In the genomic region with DNA sequence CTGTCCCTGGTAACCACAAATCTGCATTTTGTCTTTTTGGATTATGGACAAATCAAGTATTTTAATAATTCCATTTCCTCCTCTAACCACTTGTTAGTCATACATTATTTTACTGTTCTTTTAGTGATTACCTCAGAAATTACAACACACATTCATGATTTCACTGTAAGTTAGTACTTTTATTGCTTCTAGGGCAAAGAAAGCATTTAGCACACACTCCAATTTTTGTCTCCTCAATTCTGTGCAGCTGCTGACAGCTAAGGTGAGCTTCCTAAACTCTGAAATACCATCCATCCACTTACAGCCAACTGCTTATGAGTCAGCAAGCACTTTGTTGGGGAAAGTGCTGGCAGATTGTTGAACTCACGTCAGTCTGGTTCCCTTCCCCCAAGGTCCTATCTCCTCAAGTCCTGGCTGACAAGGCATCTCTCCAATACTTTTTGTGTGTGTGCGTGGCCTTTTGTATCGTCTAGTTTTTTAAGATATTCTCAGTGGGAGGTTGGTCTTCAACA, we compare ENCODE assay signal across 17 cellular contexts. TPM values are rescaled to one million over a fixed set of nuclear protein-coding genes. Genes with fewer than 3 reads are reported as not detected.
DNase-seq lines count a peak whose midpoint lies in the region; ATAC-seq, FAIRE-seq and TF ChIP-seq lines count a peak whose summit lies in the region.
"Had no signal": no experiment of that assay in that cellular context is flagged by ENCODE, and none has a peak within 500 bp of the region (broad histone marks: within the 10 kb centered on the region; RNA-seq: fewer than 3 reads in every experiment).

No MANE protein-coding gene starts in this region.

- peaks cover 16 to 19% of the 10 kb centered on the region in 2 donors for H3K27me3 Mint-ChIP-seq in stimulated activated naive B cell treated with anti-CD40 and anti-IgM and Interleukin-4, amounts not matched to agents 10 μg/mL and 1 μg/mL and 100 μg/mL, for 72 hours

- POLR2A ChIA-PET in endothelial cell of umbilical vein (lab: Charles Lee): no interaction called here

- H3K4me2 ChIP-seq in endothelial cell of umbilical vein (ENCODE audit: insufficient read depth, low read length): no peak overlapping the region

- TF ChIP-seq CTCF in endothelial cell of umbilical vein (IDR thresholded peaks at IDR 0.05; ENCODE audit: extremely low read depth in 1 of 2, insufficient read depth in 1 of 2, low read depth in 1 of 2, low read length in 2 of 2): no peak

- no peak overlapping the region for H3K27ac Mint-ChIP-seq in stimulated activated naive B cell treated with anti-CD40 and anti-IgM and Interleukin-4, amounts not matched to agents 10 μg/mL and 1 μg/mL and 100 μg/mL, for 72 hours
- H3K27ac Mint-ChIP-seq: IgD-negative memory B cell had no signal

- H3K9me1 ChIP-seq in endothelial cell of umbilical vein (replicated peaks; ENCODE audit: control insufficient read depth, extremely low read depth, insufficient read depth, low read length): no peaks in the 10 kb centered on the region

- no peaks in the 10 kb centered on the region for H3K36me3 Mint-ChIP-seq in stimulated activated naive B cell treated with anti-CD40 and anti-IgM and Interleukin-4, amounts not matched to agents 10 μg/mL and 1 μg/mL and 100 μg/mL, for 72 hours

- no peaks in the 10 kb centered on the region for H3K9me3 ChIP-seq in endothelial cell of umbilical vein (replicated peaks; ENCODE audit: control insufficient read depth, insufficient read depth, low read length)
- H3K9me3 ChIP-seq: neutrophil had no signal

- no peak overlapping the region for H3K4me3 ChIP-seq in endothelial cell of umbilical vein (replicated peaks in 1 of 3; ENCODE audit: insufficient read depth in 1 of 3, low read depth in 1 of 3, low read length in 3 of 3)

- H3K27me3 ChIP-seq in endothelial cell of umbilical vein (ENCODE audit: control insufficient read depth in 2 of 2, insufficient read depth in 2 of 2, low read length in 2 of 2): no peaks in the 10 kb centered on the region

- H3K79me2 ChIP-seq in endothelial cell of umbilical vein (ENCODE audit: control insufficient read depth, insufficient read depth, low read length): no peaks in the 10 kb centered on the region

- H3K4me3 Mint-ChIP-seq in stimulated activated naive B cell treated with anti-CD40 and anti-IgM and Interleukin-4, amounts not matched to agents 10 μg/mL and 1 μg/mL and 100 μg/mL, for 72 hours: no peak overlapping the region
- H3K4me3 Mint-ChIP-seq: IgD-negative memory B cell had no signal

- dilution Hi-C loops in endothelial cell of umbilical vein (cut with MboI; ENCODE audit: extremely low pct_ligation_motif_present, low sequenced_read_pairs): no loop called here

- peak; percentile 8 for FAIRE-seq in endothelial cell of umbilical vein (lab: Jason Lieb, UNC)
- FAIRE-seq: endometrium, islet of Langerhans had no signal

- no peak for ATAC-seq in stimulated activated naive B cell treated with anti-CD40 and anti-IgM and Interleukin-4, amounts not matched to agents 10 μg/mL and 1 μg/mL and 100 μg/mL, for 72 hours (replicated peaks)
- no peak for ATAC-seq in GM18517 (IDR thresholded peaks at IDR 0.05; ENCODE audit: unreplicated experiment)

- no peak for TF ChIP-seq POLR2A in endothelial cell of umbilical vein (IDR thresholded peaks at IDR 0.05; ENCODE audit: low read depth, low read length)

- CTCF ChIA-PET in endothelial cell of umbilical vein (lab: Charles Lee): interaction anchor here (0.6 to 3.3 kb wide), 5 partner anchors 11 to 258 kb away, joined by 3 to 30 read pairs (median 5); no protein-coding TSS in a partner anchor

- H3K9me3 Mint-ChIP-seq in stimulated activated naive B cell treated with anti-CD40 and anti-IgM and Interleukin-4, amounts not matched to agents 10 μg/mL and 1 μg/mL and 100 μg/mL, for 72 hours: peaks cover 6 to 11% of the 10 kb centered on the region in 2 donors

- H4K20me1 ChIP-seq in endothelial cell of umbilical vein (replicated peaks; ENCODE audit: control insufficient read depth, extremely low read depth, insufficient read depth, low read length): no peaks in the 10 kb centered on the region

- H2AFZ ChIP-seq in endothelial cell of umbilical vein (ENCODE audit: low read depth, low read length): no peak overlapping the region

- intact Hi-C loops in endothelial cell of umbilical vein (cut with micrococcal nuclease): no loop called here

- H3K4me1 ChIP-seq in endothelial cell of umbilical vein (ENCODE audit: control insufficient read depth, extremely low read depth, insufficient read depth, low read length): peaks cover 5% of the 10 kb centered on the region

- no peak overlapping the region for H3K27ac ChIP-seq in endothelial cell of umbilical vein (ENCODE audit: insufficient read depth, low read depth, low read length)
- H3K27ac ChIP-seq: neutrophil had no signal

- DNase-seq in EH (ENCODE audit: low read depth) (peak; percentile 57), NCI-H226 (peak; percentile 90), endothelial cell of umbilical vein (ENCODE audit: low read depth, low spot score) (peak; percentile 41), myocyte (ENCODE audit: low read depth) (peak; percentile 80), NCI-H2029 treated with DMSO at 0.1 percent for 48 hours (lab: John Stamatoyannopoulos, UW) (no peak)
- DNase-seq in stimulated activated naive B cell treated with anti-CD40 and anti-IgM and Interleukin-4, amounts not matched to agents 10 μg/mL and 1 μg/mL and 100 μg/mL, for 72 hours: no peak
- no peak for DNase-seq in activated naive CD4-positive, alpha-beta T cell treated with Interleukin-2 at 50 U/mL for 16 hours
- DNase-seq: activated CD4-positive, alpha-beta T cell treated with anti-CD3 and anti-CD28 coated beads for 48 hours; activated naive CD4-positive, alpha-beta T cell treated with anti-CD3 and anti-CD28 coated beads, Interleukin-2, amount 50 U/mL, for 16 hours; DMS79 treated with DMSO at 0.1 percent for 48 hours; NCI-H345; stimulated activated CD4-positive, alpha-beta T cell treated with anti-CD3 and anti-CD28 coated beads, Interleukin-2, amount 100 ng/mL, for 48 hours had no signal

- H3K36me3 ChIP-seq in endothelial cell of umbilical vein (ENCODE audit: control insufficient read depth in 2 of 2, extremely low read depth in 1 of 2, insufficient read depth in 2 of 2, low read length in 2 of 2): no peaks in the 10 kb centered on the region
- H3K36me3 ChIP-seq: neutrophil had no signal

- BruUV-seq in endothelial cell of umbilical vein (replicated peaks; lab: Mats Ljungman, UMichigan): no TSS peak

- no peak overlapping the region for H3K9ac ChIP-seq in endothelial cell of umbilical vein (replicated peaks; ENCODE audit: extremely low read depth, insufficient read depth, low read length)

- H3K4me1 Mint-ChIP-seq in stimulated activated naive B cell treated with anti-CD40 and anti-IgM and Interleukin-4, amounts not matched to agents 10 μg/mL and 1 μg/mL and 100 μg/mL, for 72 hours: no peaks in the 10 kb centered on the region
- H3K4me1 Mint-ChIP-seq: IgD-negative memory B cell had no signal

TF ChIP-seq in endothelial cell of umbilical vein, 7 proteins besides CTCF, POLR2A, EP300 and RAD21:
- no peak for TF ChIP-seq JUN (IDR thresholded peaks at IDR 0.05; ENCODE audit: borderline replicate concordance, insufficient read depth, insufficient read length, low read depth)
- TF ChIP-seq EZH2 (IDR thresholded peaks at IDR 0.05; ENCODE audit: borderline replicate concordance, low read depth, low read length, severe bottlenecking): no peak
- TF ChIP-seq FOS (IDR thresholded peaks at IDR 0.05; ENCODE audit: borderline replicate concordance, insufficient read depth, low read length): peak; percentile 36
- TF ChIP-seq GATA2 (IDR thresholded peaks at IDR 0.05; ENCODE audit: insufficient read depth, insufficient read length, low read depth, low read length): no peak

RNA-seq across cellular contexts. Expression of a gene that starts 49.4 kb away (rescaled TPM):
- total RNA-seq in endothelial cell of umbilical vein (36.9 and 38.3 TPM in 2 replicates), myocyte (19.3 and 30.9 TPM in 2 replicates)
- 7.6 and 8.8 TPM in 2 replicates for polyA plus RNA-seq in endothelial cell of umbilical vein
- 11.3 and 11.4 TPM in 2 replicates for polyA plus RNA-seq in endothelial cell of umbilical vein (2011; cell fraction: cytosol; rRNA removed)
- polyA plus RNA-seq in endothelial cell of umbilical vein (2011; cell fraction: nucleus; rRNA removed): 6.0 and 7.3 TPM in 2 replicates
- 49.8 and 69.4 TPM in 2 replicates for polyA plus RNA-seq in endothelial cell of umbilical vein (2012)
- 14.7 and 16.4 TPM in 2 replicates for polyA minus RNA-seq in endothelial cell of umbilical vein
- polyA minus RNA-seq in endothelial cell of umbilical vein (2011; cell fraction: cytosol; rRNA and poly(A)+ RNA removed): not detected
- polyA minus RNA-seq in endothelial cell of umbilical vein (2011; cell fraction: nucleus; rRNA and poly(A)+ RNA removed): 5.2 and 5.7 TPM in 2 replicates
- 35.6 TPM for polyA plus RNA-seq in myocyte (2012)
- polyA plus RNA-seq: IgD-negative memory B cell had no signal

Comparison
In these comparisons a context has a peak if more than half of its experiments do, and no peak if none do; other contexts are left out.
1. DNase-seq: peak in EH (single experiment), NCI-H226 (single experiment), endothelial cell of umbilical vein (single experiment) and myocyte (single experiment); none in stimulated activated naive B cell treated with anti-CD40 and anti-IgM and Interleukin-4, amounts not matched to agents 10 μg/mL and 1 μg/mL and 100 μg/mL, for 72 hours (single experiment), activated naive CD4-positive, alpha-beta T cell treated with Interleukin-2 at 50 U/mL for 16 hours (single experiment) and NCI-H2029 treated with DMSO at 0.1 percent for 48 hours (single experiment).